ENCODE assay signal across 8 cellular contexts in the genomic region with DNA sequence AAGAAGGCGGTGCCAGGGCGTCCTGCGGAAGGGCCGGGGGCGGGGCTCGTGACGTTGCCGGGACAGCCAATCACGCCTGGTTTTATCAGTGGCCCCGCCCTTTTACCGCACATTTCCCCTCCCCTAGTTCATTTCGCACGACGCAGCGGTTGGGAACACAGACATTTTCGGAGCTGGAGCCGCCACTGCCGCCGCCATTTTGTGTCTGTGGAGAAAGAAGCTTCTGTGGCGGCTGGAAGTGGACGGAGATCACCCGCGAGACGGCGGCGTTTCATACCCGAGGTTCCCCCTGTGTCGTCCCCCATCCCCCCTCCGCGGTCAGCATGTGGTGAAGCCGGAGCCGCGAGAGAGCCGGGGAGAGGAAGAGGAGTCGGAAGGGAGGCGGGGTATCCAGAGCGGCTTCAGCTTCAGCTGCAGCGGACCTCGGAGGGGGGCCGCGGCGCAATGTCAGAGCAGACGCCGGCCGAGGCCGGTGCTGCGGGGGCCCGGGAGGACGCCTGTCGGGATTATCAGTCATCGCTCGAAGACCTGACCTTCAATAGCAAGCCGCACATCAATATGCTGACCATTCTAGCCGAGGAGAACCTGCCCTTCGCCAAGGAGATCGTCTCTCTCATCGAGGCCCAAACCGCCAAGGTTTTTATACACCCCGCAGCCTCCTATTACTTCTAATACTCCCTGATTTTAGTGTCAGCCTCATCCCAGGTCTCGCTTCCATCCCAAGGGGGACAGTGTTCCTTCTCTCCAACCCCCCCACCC. TPM values are rescaled to one million over a fixed set of nuclear protein-coding genes. Genes with fewer than 3 reads are reported as not detected.
A peak's percentile ranks its signal among the peaks of the same experiment; 100 is the strongest.
DNase-seq lines count a peak whose midpoint lies in the region; ATAC-seq and TF ChIP-seq lines count a peak whose summit lies in the region.

A gene with protein sequence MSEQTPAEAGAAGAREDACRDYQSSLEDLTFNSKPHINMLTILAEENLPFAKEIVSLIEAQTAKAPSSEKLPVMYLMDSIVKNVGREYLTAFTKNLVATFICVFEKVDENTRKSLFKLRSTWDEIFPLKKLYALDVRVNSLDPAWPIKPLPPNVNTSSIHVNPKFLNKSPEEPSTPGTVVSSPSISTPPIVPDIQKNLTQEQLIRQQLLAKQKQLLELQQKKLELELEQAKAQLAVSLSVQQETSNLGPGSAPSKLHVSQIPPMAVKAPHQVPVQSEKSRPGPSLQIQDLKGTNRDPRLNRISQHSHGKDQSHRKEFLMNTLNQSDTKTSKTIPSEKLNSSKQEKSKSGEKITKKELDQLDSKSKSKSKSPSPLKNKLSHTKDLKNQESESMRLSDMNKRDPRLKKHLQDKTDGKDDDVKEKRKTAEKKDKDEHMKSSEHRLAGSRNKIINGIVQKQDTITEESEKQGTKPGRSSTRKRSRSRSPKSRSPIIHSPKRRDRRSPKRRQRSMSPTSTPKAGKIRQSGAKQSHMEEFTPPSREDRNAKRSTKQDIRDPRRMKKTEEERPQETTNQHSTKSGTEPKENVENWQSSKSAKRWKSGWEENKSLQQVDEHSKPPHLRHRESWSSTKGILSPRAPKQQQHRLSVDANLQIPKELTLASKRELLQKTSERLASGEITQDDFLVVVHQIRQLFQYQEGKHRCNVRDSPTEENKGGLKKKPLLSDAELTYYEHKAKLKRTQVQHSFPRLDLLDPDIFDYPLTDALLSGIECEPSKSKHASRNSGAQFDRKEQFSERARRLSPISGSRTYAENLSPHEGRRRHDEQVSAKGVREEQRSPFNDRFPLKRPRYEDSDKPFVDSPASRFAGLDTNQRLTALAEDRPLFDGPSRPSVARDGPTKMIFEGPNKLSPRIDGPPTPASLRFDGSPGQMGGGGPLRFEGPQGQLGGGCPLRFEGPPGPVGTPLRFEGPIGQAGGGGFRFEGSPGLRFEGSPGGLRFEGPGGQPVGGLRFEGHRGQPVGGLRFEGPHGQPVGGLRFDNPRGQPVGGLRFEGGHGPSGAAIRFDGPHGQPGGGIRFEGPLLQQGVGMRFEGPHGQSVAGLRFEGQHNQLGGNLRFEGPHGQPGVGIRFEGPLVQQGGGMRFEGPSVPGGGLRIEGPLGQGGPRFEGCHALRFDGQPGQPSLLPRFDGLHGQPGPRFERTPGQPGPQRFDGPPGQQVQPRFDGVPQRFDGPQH (N-terminal part only) (plus strand): TSS at position 136 of the 759 bp plus-strand sequence. CDS start 309 bp downstream, at position 445.

- H3K9ac ChIP-seq in duodenal mucosa (ENCODE audit: low read depth in 1 of 2, low read length in 2 of 2): peak within 1 kb of the TSS; percentile 99 to 100

- TF ChIP-seq CTCF in RWPE2 (IDR thresholded peaks at IDR 0.05; ENCODE audit: poor library complexity, severe bottlenecking) (no peak), mesothelial cell of epicardium (IDR thresholded peaks at IDR 0.05; ENCODE audit: unreplicated experiment) (no peak)

- H3K4me1 ChIP-seq in RWPE2 (ENCODE audit: insufficient read depth, poor library complexity, severe bottlenecking) (peaks cover 19% of the 10 kb centered on the region), duodenal mucosa (ENCODE audit: control insufficient read depth in 1 of 2, insufficient read depth in 2 of 2, low read length in 2 of 2) (peaks cover 24 to 28% of the 10 kb centered on the region in 2 donors)

- H3K9me3 ChIP-seq in RWPE2 (ENCODE audit: severe bottlenecking) (no peaks in the 10 kb centered on the region), duodenal mucosa (ENCODE audit: control insufficient read depth in 1 of 2, low read length in 2 of 2) (no peaks in the 10 kb centered on the region)

- no peak for DNase-seq in RWPE2 (ENCODE audit: low spot score)
- peak in 1 of 2 experiments; percentile 92 for DNase-seq in mesothelial cell of epicardium (ENCODE audit: low spot score in 2 of 2, unreplicated experiment in 2 of 2)
- DNase-seq in ureter (ENCODE audit: low spot score): no peak
- DNase-seq in NCI-H2081 treated with DMSO at 0.1 percent for 48 hours (lab: John Stamatoyannopoulos, UW): no peak
- no peak for DNase-seq in NCI-H748 treated with DMSO at 0.1 percent for 48 hours (lab: John Stamatoyannopoulos, UW)

- H3K9me3 Mint-ChIP-seq in mesothelial cell of epicardium: no peaks in the 10 kb centered on the region

- peak within 1 kb of the TSS; percentile 100 for H3K27ac Mint-ChIP-seq in mesothelial cell of epicardium

- H3K4me1 Mint-ChIP-seq in mesothelial cell of epicardium: peaks cover 34% of the 10 kb centered on the region

- peaks cover 38% of the 10 kb centered on the region for H3K36me3 ChIP-seq in RWPE2 (ENCODE audit: low read depth)
- peaks cover 3 to 4% of the 10 kb centered on the region in 2 donors for H3K36me3 ChIP-seq in duodenal mucosa (ENCODE audit: control insufficient read depth in 1 of 2, insufficient read depth in 2 of 2, low read length in 2 of 2)

- peak within 1 kb of the TSS; percentile 80 for H3K4me3 ChIP-seq in RWPE2 (ENCODE audit: severe bottlenecking)
- peak within 1 kb of the TSS; percentile 97 to 99 for H3K4me3 ChIP-seq in duodenal mucosa (ENCODE audit: low read depth in 1 of 2, low read length in 2 of 2)

- H3K27ac ChIP-seq in RWPE2 (ENCODE audit: poor library complexity, severe bottlenecking) (peak within 1 kb of the TSS; percentile 84), duodenal mucosa (ENCODE audit: low read depth, low read length) (peak within 1 kb of the TSS; percentile 99)

- peak; percentile 1 for ATAC-seq in HG02623 (IDR thresholded peaks at IDR 0.05; ENCODE audit: unreplicated experiment)
- 0 out of 3 replicates have a peak, but pooled peaks have one; percentile 2 for ATAC-seq in RWPE2 (ENCODE audit: low read depth)

- peak within 1 kb of the TSS; percentile 100 for H3K4me3 Mint-ChIP-seq in mesothelial cell of epicardium

- TF ChIP-seq POLR2A in GM15510 (IDR thresholded peaks at IDR 0.05; ENCODE audit: borderline replicate concordance, extremely low read depth, insufficient read length): peak; percentile 99

- no peaks in the 10 kb centered on the region for H3K27me3 Mint-ChIP-seq in mesothelial cell of epicardium (ENCODE audit: low read depth)

- H3K27me3 ChIP-seq in RWPE2 (ENCODE audit: insufficient read depth, poor library complexity, severe bottlenecking) (no peaks in the 10 kb centered on the region), duodenal mucosa (ENCODE audit: control insufficient read depth in 1 of 2, insufficient read depth in 2 of 2, low read length in 2 of 2) (no peaks in the 10 kb centered on the region)

- H3K36me3 Mint-ChIP-seq in mesothelial cell of epicardium: no peaks in the 10 kb centered on the region

RNA-seq across cellular contexts. Expression of the gene that starts here (rescaled TPM):
- total RNA-seq in mesothelial cell of epicardium (73.2 to 77.1 TPM (median 74.2 TPM) in 3 replicates), ureter (106 TPM)
